Comparison of ENCODE assay signal across 8 cellular contexts in the genomic region with DNA sequence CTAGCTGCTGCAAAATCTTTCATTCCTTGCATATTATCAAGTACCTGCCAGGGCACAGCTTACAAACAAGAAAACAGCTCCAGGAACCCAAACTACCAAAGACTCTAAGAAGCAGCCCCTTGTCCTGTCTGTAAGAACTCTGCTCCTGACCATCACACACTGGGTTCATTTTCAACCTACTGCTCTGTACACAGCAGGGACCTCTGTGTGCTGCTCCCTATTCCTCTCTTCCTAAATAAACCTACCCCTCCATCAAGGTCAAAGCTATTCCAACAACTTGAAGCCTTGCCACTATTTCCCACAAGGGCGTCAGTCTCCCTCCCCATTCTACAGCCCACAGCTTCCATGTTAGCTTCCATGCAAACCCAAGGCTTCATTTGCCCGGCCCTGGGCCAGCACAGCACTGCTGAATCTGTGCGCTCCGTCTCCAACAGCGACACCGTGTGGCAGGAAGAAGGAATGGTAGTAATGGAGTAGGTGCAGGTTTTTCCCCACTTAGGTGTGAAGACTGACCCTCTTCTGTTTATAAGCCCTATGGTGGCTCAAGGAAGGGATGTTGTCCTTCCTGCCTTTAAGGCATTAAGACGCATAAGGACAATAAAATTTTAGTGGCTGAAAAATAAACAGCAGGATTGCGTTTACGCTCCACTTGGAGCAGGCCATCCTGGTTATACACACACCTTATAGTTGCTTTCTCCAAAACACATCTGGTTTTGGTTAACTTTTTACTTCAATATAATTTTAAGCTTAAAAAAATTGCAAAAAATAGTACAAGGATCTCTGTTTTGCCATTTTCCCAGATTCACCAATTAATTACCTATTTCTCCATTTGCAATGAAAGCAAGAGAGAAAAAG.
DNase-seq lines count a peak whose midpoint lies in the region; ATAC-seq, FAIRE-seq and TF ChIP-seq lines count a peak whose summit lies in the region.

No MANE protein-coding gene starts in this region.

- TF ChIP-seq CTCF in A549 (IDR thresholded peaks at IDR 0.05) (peak; percentile 53), GM06990 (IDR thresholded peaks at IDR 0.05; ENCODE audit: insufficient read depth, low read length, poor library complexity, severe bottlenecking) (peak; percentile 71), endothelial cell of umbilical vein (IDR thresholded peaks at IDR 0.05; ENCODE audit: extremely low read depth in 1 of 2, insufficient read depth in 1 of 2, low read depth in 1 of 2, low read length in 2 of 2) (peak; percentile 80 to 85)

- H2AFZ ChIP-seq in endothelial cell of umbilical vein (ENCODE audit: low read depth, low read length) = no peak overlapping the region

- no peak for FAIRE-seq in A549 (lab: Jason Lieb, UNC)
- FAIRE-seq in endothelial cell of umbilical vein (lab: Jason Lieb, UNC) = peak; percentile 82

- no peaks in the 10 kb centered on the region for H3K9me1 ChIP-seq in endothelial cell of umbilical vein (replicated peaks; ENCODE audit: control insufficient read depth, extremely low read depth, insufficient read depth, low read length)

- no peak overlapping the region for H3K4me3 ChIP-seq in A549
- H3K4me3 ChIP-seq in GM06990 (replicated peaks; ENCODE audit: low read depth, low read length) = no peak overlapping the region
- no peak overlapping the region for H3K4me3 ChIP-seq in endothelial cell of umbilical vein (replicated peaks in 1 of 3; ENCODE audit: insufficient read depth in 1 of 3, low read depth in 1 of 3, low read length in 3 of 3)
- H3K4me3 ChIP-seq in aorta (ENCODE audit: low read length in 2 of 2) = no peak overlapping the region

- H3K36me3 ChIP-seq in GM06990 (ENCODE audit: control insufficient read depth, insufficient read depth, low read length) = no peaks in the 10 kb centered on the region
- H3K36me3 ChIP-seq in endothelial cell of umbilical vein (ENCODE audit: control insufficient read depth in 2 of 2, extremely low read depth in 1 of 2, insufficient read depth in 2 of 2, low read length in 2 of 2) = no peaks in the 10 kb centered on the region
- H3K36me3 ChIP-seq in aorta (ENCODE audit: control insufficient read depth in 1 of 2, insufficient read depth in 2 of 2, low read length in 1 of 2) = no peaks in the 10 kb centered on the region

- H3K9ac ChIP-seq in endothelial cell of umbilical vein (replicated peaks; ENCODE audit: extremely low read depth, insufficient read depth, low read length) = no peak overlapping the region

- H3K79me2 ChIP-seq in endothelial cell of umbilical vein (ENCODE audit: control insufficient read depth, insufficient read depth, low read length) = no peaks in the 10 kb centered on the region

- ATAC-seq in A549 (peak; percentile 73 to 94; a peak in 5 of 6 replicates), aorta (ENCODE audit: low FRiP score) (peak; percentile 94)

- intact Hi-C loops in endothelial cell of umbilical vein (cut with micrococcal nuclease) (loop anchor here (1.0 to 5.0 kb wide), 6 partner anchors 58 to 544 kb away; no protein-coding TSS in a partner anchor), aorta (cut with DNase I) (loop anchor here (2.0 to 5.0 kb wide), 3 partner anchors 185 to 543 kb away; no protein-coding TSS in a partner anchor)

- TF ChIP-seq RAD21 in A549 (conservative IDR thresholded peaks at IDR 0.05 in 1 of 2, IDR thresholded peaks at IDR 0.05 in 1 of 2) = peak; percentile 52 to 71; a peak in 4 of 5 replicates

- peak; percentile 47 to 78 for DNase-seq in A549 (ENCODE audit: low read depth in 1 of 2, low spot score in 1 of 2)
- no peak for DNase-seq in GM06990 (ENCODE audit: extremely low read depth, insufficient read length)
- DNase-seq in KBM-7 = peak; percentile 63
- DNase-seq in SKM-1 (lab: John Stamatoyannopoulos, UW; ENCODE audit: unreplicated experiment) = peak; percentile 67
- peak; percentile 72 for DNase-seq in endothelial cell of umbilical vein (ENCODE audit: low read depth, low spot score)
- peak; percentile 32 for DNase-seq in midbrain (lab: John Stamatoyannopoulos, UW)
- peak; percentile 84 to 89 for DNase-seq in aorta
- no peak for DNase-seq in middle frontal gyrus (ENCODE audit: extremely low spot score, low spot score)

- H3K4me2 ChIP-seq in A549 = no peak overlapping the region
- H3K4me2 ChIP-seq in endothelial cell of umbilical vein (ENCODE audit: insufficient read depth, low read length) = no peak overlapping the region

- dilution Hi-C loops in endothelial cell of umbilical vein (cut with MboI; ENCODE audit: extremely low pct_ligation_motif_present, low sequenced_read_pairs) = no loop called here

- H3K27ac ChIP-seq in A549 (no peak overlapping the region), endothelial cell of umbilical vein (ENCODE audit: insufficient read depth, low read depth, low read length) (no peak overlapping the region), aorta (ENCODE audit: low read depth in 1 of 2, low read length in 2 of 2) (no peak overlapping the region)

- TF ChIP-seq POLR2A in A549 (IDR thresholded peaks at IDR 0.05; ENCODE audit: low read length) (no peak), endothelial cell of umbilical vein (IDR thresholded peaks at IDR 0.05; ENCODE audit: low read depth, low read length) (no peak)

- H4K20me1 ChIP-seq in endothelial cell of umbilical vein (replicated peaks; ENCODE audit: control insufficient read depth, extremely low read depth, insufficient read depth, low read length) = no peaks in the 10 kb centered on the region

- 31% methylated on average over 9 of the region's 9 CpGs for WGBS in A549 (ENCODE audit: missing lambda C conversion rate)
- WGBS in aorta, 2 donors = 39 to 40% methylated on average over 9 of the region's 9 CpGs

- H3K9me3 ChIP-seq in A549 (peaks cover 45% of the 10 kb centered on the region; the same call in 2 of the 3 replicates), endothelial cell of umbilical vein (replicated peaks; ENCODE audit: control insufficient read depth, insufficient read depth, low read length) (no peaks in the 10 kb centered on the region), aorta (ENCODE audit: control insufficient read depth, low read length) (peaks cover 2% of the 10 kb centered on the region)

- no peak for TF ChIP-seq EP300 in A549 (IDR thresholded peaks at IDR 0.05)

- POLR2A ChIA-PET in A549 (lab: Yijun Ruan, JAX) = no interaction called here
- POLR2A ChIA-PET in endothelial cell of umbilical vein (lab: Charles Lee) = no interaction called here

- no peaks in the 10 kb centered on the region for H3K27me3 ChIP-seq in GM06990 (replicated peaks; ENCODE audit: control insufficient read depth, insufficient read depth, low read length)
- H3K27me3 ChIP-seq in endothelial cell of umbilical vein (ENCODE audit: control insufficient read depth in 2 of 2, insufficient read depth in 2 of 2, low read length in 2 of 2) = peaks cover 2 to 4% of the 10 kb centered on the region in 2 experiments
- no peaks in the 10 kb centered on the region for H3K27me3 ChIP-seq in aorta (ENCODE audit: control insufficient read depth in 1 of 2, insufficient read depth in 2 of 2, low read length in 1 of 2)

- in situ Hi-C loops in KBM-7 (cut with MboI; ENCODE audit: low pct_unique_long_range_greater_than_20kb, low sequenced_read_pairs) = no loop called here

- CTCF ChIA-PET in A549 (lab: Yijun Ruan, JAX) = interaction anchor here (0.6 to 3.0 kb wide), 29 partner anchors 10 to 649 kb away, joined by 3 to 24 read pairs (median 4); no protein-coding TSS in a partner anchor
- CTCF ChIA-PET in endothelial cell of umbilical vein (lab: Charles Lee) = interaction anchor here (0.6 to 4.2 kb wide), 50 partner anchors 9 to 545 kb away, joined by 3 to 96 read pairs (median 5); a partner anchor contains a TSS

- H3K4me1 ChIP-seq in A549 = peaks cover 2% of the 10 kb centered on the region; the same call in 1 of the 3 replicates
- H3K4me1 ChIP-seq in endothelial cell of umbilical vein (ENCODE audit: control insufficient read depth, extremely low read depth, insufficient read depth, low read length) = peaks cover 5% of the 10 kb centered on the region
- H3K4me1 ChIP-seq in aorta (ENCODE audit: control insufficient read depth in 1 of 2, insufficient read depth in 2 of 2, low read length in 2 of 2) = no peaks in the 10 kb centered on the region

- no TSS peak for BruUV-seq in endothelial cell of umbilical vein (replicated peaks; lab: Mats Ljungman, UMichigan)

TF ChIP-seq in A549, 52 proteins besides CTCF, POLR2A, EP300 and RAD21:
- TF ChIP-seq SMC3 (IDR thresholded peaks at IDR 0.05) (peak; percentile 55; the same call in 2 of the 3 replicates), MAZ (IDR thresholded peaks at IDR 0.05; ENCODE audit: borderline replicate concordance, low read depth, low read length) (no peak)

TF ChIP-seq in endothelial cell of umbilical vein, 7 proteins besides CTCF, POLR2A, EP300 and RAD21:
- no peak for TF ChIP-seq POLR2AphosphoS5 (IDR thresholded peaks at IDR 0.05; ENCODE audit: insufficient read depth, low read depth, low read length)
- no peak for TF ChIP-seq FOS (IDR thresholded peaks at IDR 0.05; ENCODE audit: borderline replicate concordance, insufficient read depth, low read length)
- TF ChIP-seq MYC (IDR thresholded peaks at IDR 0.05; ENCODE audit: low read depth, low read length) = no peak
- TF ChIP-seq, protein P1, sequence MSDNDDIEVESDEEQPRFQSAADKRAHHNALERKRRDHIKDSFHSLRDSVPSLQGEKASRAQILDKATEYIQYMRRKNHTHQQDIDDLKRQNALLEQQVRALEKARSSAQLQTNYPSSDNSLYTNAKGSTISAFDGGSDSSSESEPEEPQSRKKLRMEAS (IDR thresholded peaks at IDR 0.05; ENCODE audit: insufficient read depth, insufficient read length) = no peak
- TF ChIP-seq JUN (IDR thresholded peaks at IDR 0.05; ENCODE audit: borderline replicate concordance, insufficient read depth, insufficient read length, low read depth) = no peak
- no peak for TF ChIP-seq GATA2 (IDR thresholded peaks at IDR 0.05; ENCODE audit: insufficient read depth, insufficient read length, low read depth, low read length)
- no peak for TF ChIP-seq EZH2 (IDR thresholded peaks at IDR 0.05; ENCODE audit: borderline replicate concordance, low read depth, low read length, severe bottlenecking)

Comparison
In these comparisons a context has a peak if more than half of its experiments do, and no peak if none do; other contexts are left out.
1. DNase-seq: peak in A549 (2 of 2), KBM-7 (single experiment), SKM-1 (single experiment), endothelial cell of umbilical vein (single experiment), midbrain (single experiment) and aorta (2 of 2); none in GM06990 (single experiment) and middle frontal gyrus (single experiment).
2. Peak in every context shown above with its lines, with median percentiles within 50 percentile points of each other: CTCF ChIP-seq.